Comparison of ENCODE assay signal across 21 cellular contexts in the genomic region with DNA sequence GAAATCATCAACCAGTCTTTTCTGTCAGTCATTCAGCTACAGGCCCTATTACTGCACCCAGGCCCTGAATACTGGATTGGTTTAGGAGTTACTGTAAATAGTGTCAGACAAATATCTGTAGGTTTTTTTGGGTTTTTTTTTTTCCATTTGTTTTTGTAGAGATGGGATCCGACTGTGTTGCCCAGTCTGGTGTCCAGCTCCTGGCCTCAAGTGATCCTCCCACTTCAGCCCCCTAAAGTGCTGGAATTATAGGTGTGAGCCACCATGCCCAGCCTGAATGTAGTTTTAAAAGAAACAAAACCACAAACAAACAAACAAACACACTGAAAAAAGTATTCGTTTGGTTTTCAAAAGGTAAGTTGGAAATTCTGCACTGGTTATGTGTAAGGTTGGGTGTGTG. TPM values are rescaled to one million over a fixed set of nuclear protein-coding genes. Genes with fewer than 3 reads are reported as not detected.
DNase-seq lines count a peak whose midpoint lies in the region; ATAC-seq, FAIRE-seq and TF ChIP-seq lines count a peak whose summit lies in the region.
"Had no signal": no experiment of that assay in that cellular context is flagged by ENCODE, and none has a peak within 500 bp of the region (broad histone marks: within the 10 kb centered on the region; RNA-seq: fewer than 3 reads in every experiment).

No MANE protein-coding gene starts in this region.

- H3K9me3 Mint-ChIP-seq in immature natural killer cell, result no peaks in the 10 kb centered on the region
- no peaks in the 10 kb centered on the region for H3K9me3 Mint-ChIP-seq in activated naive CD4-positive, alpha-beta T cell treated with anti-CD3 and anti-CD28 coated beads for 36 hours
- H3K9me3 Mint-ChIP-seq: CD4-positive, alpha-beta T cell; CD8-positive, alpha-beta T cell had no signal

- no peak overlapping the region for H3K4ac ChIP-seq in mesendoderm (ENCODE audit: low read depth, low read length)

- H3K36me3 ChIP-seq in HepG2 (replicated peaks in 1 of 2; ENCODE audit: control insufficient read depth in 1 of 2, insufficient read depth in 2 of 2, low read length in 2 of 2), result no peaks in the 10 kb centered on the region
- H3K36me3 ChIP-seq in right lobe of liver, result no peaks in the 10 kb centered on the region
- no peaks in the 10 kb centered on the region for H3K36me3 ChIP-seq in mesendoderm (ENCODE audit: control insufficient read depth, insufficient read depth, low read length)
- H3K36me3 ChIP-seq: BLaER1 treated with 17β-estradiol and CSF1 and Interleukin-3, amounts not matched to agents 10 nM and 100 nM had no signal

- no peak overlapping the region for H3K18ac ChIP-seq in mesendoderm (ENCODE audit: low read length)

- H3K4me2 ChIP-seq in HepG2 (ENCODE audit: low read depth, low read length), result no peak overlapping the region
- no peak overlapping the region for H3K4me2 ChIP-seq in mesendoderm (ENCODE audit: low read length)
- H3K4me2 ChIP-seq: A549; BLaER1 treated with 17β-estradiol and CSF1 and Interleukin-3, amounts not matched to agents 10 nM and 100 nM had no signal

- H3K23ac ChIP-seq in mesendoderm (ENCODE audit: low read length), result no peak overlapping the region

- no peak for FAIRE-seq in HepG2 (lab: Jason Lieb, UNC)
- FAIRE-seq: A549, D721Med, G401.6, GM12891, GM19239 had no signal

- H3K4me3 Mint-ChIP-seq in immature natural killer cell, result no peak overlapping the region
- no peak overlapping the region for H3K4me3 Mint-ChIP-seq in activated naive CD4-positive, alpha-beta T cell treated with anti-CD3 and anti-CD28 coated beads for 36 hours
- H3K4me3 Mint-ChIP-seq: B cell; CD4-positive, alpha-beta T cell; CD8-positive, alpha-beta T cell had no signal

- H3K27ac Mint-ChIP-seq in immature natural killer cell, result peak overlapping the region in 1 of 6 donors; percentile 41
- no peak overlapping the region for H3K27ac Mint-ChIP-seq in activated naive CD4-positive, alpha-beta T cell treated with anti-CD3 and anti-CD28 coated beads for 36 hours
- H3K27ac Mint-ChIP-seq: B cell; CD4-positive, alpha-beta T cell; CD8-positive, alpha-beta T cell had no signal

- whole genome bisulfite sequencing in HepG2 (ENCODE audit: low lambda C conversion rate), result 86% methylated on average over 2 of the region's 2 CpGs
- 92% methylated on average over 1 of the region's 2 CpGs for WGBS in right lobe of liver (ENCODE audit: insufficient coverage, low coverage, low lambda C conversion rate, missing lambda C conversion rate)
- WGBS in mesendoderm (ENCODE audit: extremely low coverage, insufficient coverage, low lambda C conversion rate), result no CpG with 5 or more reads among the region's 2 CpGs

- no peaks in the 10 kb centered on the region for H3K79me1 ChIP-seq in mesendoderm (ENCODE audit: low read length)

- CTCF ChIA-PET in HepG2 (lab: Yijun Ruan, JAX; ENCODE audit: low intra/inter-chr PET ratio, low total read pairs), result no interaction called here
- CTCF ChIA-PET in activated naive CD4-positive, alpha-beta T cell treated with anti-CD3 and anti-CD28 coated beads for 36 hours (lab: Charles Lee), result no interaction called here

- TF ChIP-seq EP300 in HepG2 (IDR thresholded peaks at IDR 0.05; ENCODE audit: low read depth in 2 of 2, low read length in 2 of 2) (no peak), HepG2 (CRISPR knock-in tag; IDR thresholded peaks at IDR 0.05; ENCODE audit: borderline replicate concordance) (no peak)

- H2BK5ac ChIP-seq in mesendoderm (ENCODE audit: low read length), result no peak overlapping the region

- no peak for TF ChIP-seq CTCF in HepG2 (CRISPR knock-in tag; IDR thresholded peaks at IDR 0.05)
- no peak for TF ChIP-seq CTCF in right lobe of liver (IDR thresholded peaks at IDR 0.05)

- DNase-seq in HepG2 (ENCODE audit: low spot score) (no peak), right lobe of liver (no peak), mesendoderm (no peak), immature natural killer cell (no peak)
- no peak for DNase-seq in activated naive CD4-positive, alpha-beta T cell treated with anti-CD3 and anti-CD28 coated beads for 36 hours
- DNase-seq: AML-193; Caco-2; Calu3; CD4-positive, alpha-beta T cell; CD8-positive, alpha-beta T cell; DMS79 treated with DMSO at 0.1 percent for 48 hours; GF-D8 had no signal

- no peak overlapping the region for H2BK15ac ChIP-seq in mesendoderm (replicated peaks; ENCODE audit: low read depth)

- in situ Hi-C loops in HepG2 (cut with HindIII; ENCODE audit: extremely low pct_ligation_motif_present, low pct_unique_long_range_greater_than_20kb), result no loop called here

- ATAC-seq in HepG2, result no peak
- ATAC-seq in right lobe of liver, result no peak
- ATAC-seq: A549; CD8-positive, alpha-beta T cell had no signal

- no peaks in the 10 kb centered on the region for H3K9me3 ChIP-seq in HepG2 (ENCODE audit: low read length)
- no peaks in the 10 kb centered on the region for H3K9me3 ChIP-seq in right lobe of liver
- H3K9me3 ChIP-seq: A549; BLaER1 treated with 17β-estradiol and CSF1 and Interleukin-3, amounts not matched to agents 10 nM and 100 nM had no signal

- POLR2A ChIA-PET in HepG2 (lab: Yijun Ruan, JAX), result no interaction called here

- H3K4me1 Mint-ChIP-seq in immature natural killer cell, result no peaks in the 10 kb centered on the region
- H3K4me1 Mint-ChIP-seq in activated naive CD4-positive, alpha-beta T cell treated with anti-CD3 and anti-CD28 coated beads for 36 hours (ENCODE audit: low read depth), result no peaks in the 10 kb centered on the region
- H3K4me1 Mint-ChIP-seq: B cell had no signal

- peaks cover 0 to 3% (median 0%) of the 10 kb centered on the region in 3 donors for H3K27me3 Mint-ChIP-seq in immature natural killer cell (ENCODE audit: low read depth in 3 of 3)
- H3K27me3 Mint-ChIP-seq in activated naive CD4-positive, alpha-beta T cell treated with anti-CD3 and anti-CD28 coated beads for 36 hours (ENCODE audit: low read depth), result no peaks in the 10 kb centered on the region
- H3K27me3 Mint-ChIP-seq: B cell; CD4-positive, alpha-beta T cell had no signal

- H2AK5ac ChIP-seq in mesendoderm (ENCODE audit: low read length), result no peak overlapping the region

- no peak overlapping the region for H2BK120ac ChIP-seq in mesendoderm (ENCODE audit: low read depth, low read length)

- H3K27me3 ChIP-seq in HepG2 (ENCODE audit: control insufficient read depth in 1 of 2, insufficient read depth in 2 of 2, low read length in 2 of 2), result no peaks in the 10 kb centered on the region
- H3K27me3 ChIP-seq in right lobe of liver, result no peaks in the 10 kb centered on the region
- no peaks in the 10 kb centered on the region for H3K27me3 ChIP-seq in mesendoderm (ENCODE audit: insufficient read depth, low read length, poor library complexity)
- H3K27me3 ChIP-seq: BLaER1 treated with 17β-estradiol and CSF1 and Interleukin-3, amounts not matched to agents 10 nM and 100 nM had no signal

- intact Hi-C loops in HepG2 (cut with micrococcal nuclease; ENCODE audit: unreplicated experiment) (no loop called here), right lobe of liver (cut with DNase I) (no loop called here)
- intact Hi-C loops in activated naive CD4-positive, alpha-beta T cell treated with anti-CD3 and anti-CD28 coated beads for 36 hours (cut with micrococcal nuclease), result no loop called here

- no peak overlapping the region for H3K4me3 ChIP-seq in HepG2 (replicated peaks in 1 of 3; ENCODE audit: insufficient read depth in 1 of 3, low read depth in 2 of 3, low read length in 3 of 3)
- no peak overlapping the region for H3K4me3 ChIP-seq in right lobe of liver
- no peak overlapping the region for H3K4me3 ChIP-seq in mesendoderm (ENCODE audit: low read length)
- H3K4me3 ChIP-seq: A549; BLaER1 treated with 17β-estradiol and CSF1 and Interleukin-3, amounts not matched to agents 10 nM and 100 nM had no signal

- H4K20me1 ChIP-seq in HepG2 (ENCODE audit: insufficient read depth, low read length), result no peaks in the 10 kb centered on the region
- H4K20me1 ChIP-seq: BLaER1 treated with 17β-estradiol and CSF1 and Interleukin-3, amounts not matched to agents 10 nM and 100 nM had no signal

- H3K36me3 Mint-ChIP-seq in immature natural killer cell, result peaks cover 4 to 19% (median 9%) of the 10 kb centered on the region in 3 donors
- no peaks in the 10 kb centered on the region for H3K36me3 Mint-ChIP-seq in activated naive CD4-positive, alpha-beta T cell treated with anti-CD3 and anti-CD28 coated beads for 36 hours (ENCODE audit: low read depth)
- H3K36me3 Mint-ChIP-seq: CD8-positive, alpha-beta T cell had no signal

- peak overlapping the region; percentile 15 for H4K8ac ChIP-seq in mesendoderm (ENCODE audit: low read depth, low read length)

- H3K79me2 ChIP-seq in HepG2 (ENCODE audit: insufficient read depth, low read length), result no peaks in the 10 kb centered on the region
- no peaks in the 10 kb centered on the region for H3K79me2 ChIP-seq in mesendoderm (ENCODE audit: control insufficient read depth, insufficient read depth, low read length)

- no peak for TF ChIP-seq POLR2A in HepG2 (IDR thresholded peaks at IDR 0.05; ENCODE audit: insufficient read depth in 1 of 2, low read depth in 2 of 2, low read length in 2 of 2)
- TF ChIP-seq POLR2A in right lobe of liver (IDR thresholded peaks at IDR 0.05), result no peak

- no TSS peak for BruUV-seq in HepG2 (replicated peaks; lab: Mats Ljungman, UMichigan)

- H2AFZ ChIP-seq in HepG2 (ENCODE audit: low read length), result no peak overlapping the region

- no peak overlapping the region for H4K5ac ChIP-seq in mesendoderm (ENCODE audit: low read length)

- H3K9ac ChIP-seq in HepG2 (ENCODE audit: insufficient read depth, low read depth, low read length) (no peak overlapping the region), mesendoderm (ENCODE audit: low read length) (no peak overlapping the region)
- H3K9ac ChIP-seq: BLaER1 treated with 17β-estradiol and CSF1 and Interleukin-3, amounts not matched to agents 10 nM and 100 nM had no signal

- H3K56ac ChIP-seq in mesendoderm (ENCODE audit: low read length), result no peak overlapping the region

- H3K27ac ChIP-seq in HepG2 (ENCODE audit: extremely low read length, insufficient read depth, low read length) (no peak overlapping the region), right lobe of liver (no peak overlapping the region), mesendoderm (ENCODE audit: low read depth, low read length) (no peak overlapping the region)
- H3K27ac ChIP-seq: 22Rv1; A549; BLaER1 treated with 17β-estradiol and CSF1 and Interleukin-3, amounts not matched to agents 10 nM and 100 nM; C4-2B had no signal

- H3K4me1 ChIP-seq in HepG2 (ENCODE audit: insufficient read depth, low read length) (peaks cover 10% of the 10 kb centered on the region), right lobe of liver (peaks cover 0 to 11% (median 2%) of the 10 kb centered on the region in 4 donors), mesendoderm (ENCODE audit: control insufficient read depth, low read depth, low read length) (no peaks in the 10 kb centered on the region)
- H3K4me1 ChIP-seq: BLaER1 treated with 17β-estradiol and CSF1 and Interleukin-3, amounts not matched to agents 10 nM and 100 nM had no signal

- TF ChIP-seq RAD21 in HepG2 (CRISPR knock-in tag; IDR thresholded peaks at IDR 0.05), result no peak

RNA-seq across cellular contexts. Expression of gene DZANK1, which starts 39.6 kb away (rescaled TPM):
- total RNA-seq in HepG2 (2016; rRNA removed; fragmentation: Illumina TruSeq; extraction: Trizol) (1.4 and 1.6 TPM in 2 replicates), right lobe of liver (under 1 TPM; 0.25 to 0.68 (median 0.41) TPM)
- 0.81 and 0.88 TPM in 2 replicates for total RNA-seq in HepG2 (2016; cell fraction: cytosol; rRNA removed; fragmentation: Illumina TruSeq; extraction: Trizol; ENCODE audit: low read depth)
- total RNA-seq in HepG2 (2016; cell fraction: insoluble cytoplasmic fraction; rRNA removed; fragmentation: Illumina TruSeq; extraction: Trizol), result 0.91 and 1.3 TPM in 2 replicates
- 1.0 and 1.4 TPM in 2 replicates for total RNA-seq in HepG2 (2016; cell fraction: membrane; rRNA removed; fragmentation: Illumina TruSeq; extraction: Trizol)
- 2.1 and 2.3 TPM in 2 replicates for total RNA-seq in HepG2 (2016; cell fraction: nucleus; rRNA removed; fragmentation: Illumina TruSeq; extraction: Trizol)
- polyA plus RNA-seq in HepG2 (2011; rRNA removed) (2.6 and 3.2 TPM in 2 replicates), immature natural killer cell (1 to 10 TPM in 2 of 3 donors, not detected in 1; 1.2 to 1.6 TPM)
- 0.97 and 1.4 TPM in 2 replicates for polyA plus RNA-seq in HepG2 (2011; cell fraction: cytosol; rRNA removed)
- 3.2 and 3.4 TPM in 2 replicates for polyA plus RNA-seq in HepG2 (2011; cell fraction: nucleus; rRNA removed)
- polyA plus RNA-seq in HepG2 (2012), result 1.1 and 1.3 TPM in 2 replicates
- 0.29 and 0.33 TPM in 2 replicates for polyA plus RNA-seq in HepG2 (2016; cell fraction: cytosol; fragmentation: Illumina TruSeq; extraction: Trizol; ENCODE audit: low read depth)
- 1.4 TPM in 2 replicates for polyA plus RNA-seq in HepG2 (2016; cell fraction: insoluble cytoplasmic fraction; fragmentation: Illumina TruSeq; extraction: Trizol; ENCODE audit: low read depth)
- polyA plus RNA-seq in HepG2 (2016; cell fraction: membrane; fragmentation: Illumina TruSeq; extraction: Trizol; ENCODE audit: low read depth), result 0.38 and 0.62 TPM in 2 replicates
- 4.4 and 4.5 TPM in 2 replicates for polyA plus RNA-seq in HepG2 (2016; cell fraction: nucleus; fragmentation: Illumina TruSeq; extraction: Trizol; ENCODE audit: insufficient read depth, low read depth)
- 1.3 and 1.4 TPM in 2 replicates for polyA minus RNA-seq in HepG2 (2011; rRNA and poly(A)+ RNA removed; ENCODE audit: low replicate concordance)
- polyA minus RNA-seq in HepG2 (2011; cell fraction: cytosol; rRNA and poly(A)+ RNA removed), result 0.53 and 0.79 TPM in 2 replicates
- 2.4 and 2.5 TPM in 2 replicates for polyA minus RNA-seq in HepG2 (2011; cell fraction: nucleus; rRNA and poly(A)+ RNA removed)
- 7.1 TPM for polyA plus RNA-seq in mesendoderm (2013, experiment 1 of 2)
- polyA plus RNA-seq in mesendoderm (2013, experiment 2 of 2), result 7.7 TPM
- under 1 TPM; 0.79 to 0.94 TPM for total RNA-seq in activated naive CD4-positive, alpha-beta T cell treated with anti-CD3 and anti-CD28 coated beads for 36 hours

RNA-seq across cellular contexts. Expression of gene POLR3F, which starts 40.0 kb away (rescaled TPM):
- total RNA-seq in HepG2 (2016; rRNA removed; fragmentation: Illumina TruSeq; extraction: Trizol), result 25.5 and 31.2 TPM in 2 replicates
- 6.2 and 6.3 TPM in 2 replicates for total RNA-seq in HepG2 (2016; cell fraction: cytosol; rRNA removed; fragmentation: Illumina TruSeq; extraction: Trizol; ENCODE audit: low read depth)
- total RNA-seq in HepG2 (2016; cell fraction: insoluble cytoplasmic fraction; rRNA removed; fragmentation: Illumina TruSeq; extraction: Trizol), result 24.6 and 30.9 TPM in 2 replicates
- total RNA-seq in HepG2 (2016; cell fraction: membrane; rRNA removed; fragmentation: Illumina TruSeq; extraction: Trizol), result 13.7 and 18.3 TPM in 2 replicates
- total RNA-seq in HepG2 (2016; cell fraction: nucleus; rRNA removed; fragmentation: Illumina TruSeq; extraction: Trizol), result 16.4 and 21.9 TPM in 2 replicates
- polyA plus RNA-seq in HepG2 (2011; rRNA removed), result 11.7 and 12.8 TPM in 2 replicates
- polyA plus RNA-seq in HepG2 (2011; cell fraction: cytosol; rRNA removed), result 5.5 and 6.9 TPM in 2 replicates
- 4.7 and 5.7 TPM in 2 replicates for polyA plus RNA-seq in HepG2 (2011; cell fraction: nucleus; rRNA removed)
- polyA plus RNA-seq in HepG2 (2012), result 9.8 and 11.6 TPM in 2 replicates
- polyA plus RNA-seq in HepG2 (2016; cell fraction: cytosol; fragmentation: Illumina TruSeq; extraction: Trizol; ENCODE audit: low read depth), result 2.6 and 3.7 TPM in 2 replicates
- polyA plus RNA-seq in HepG2 (2016; cell fraction: insoluble cytoplasmic fraction; fragmentation: Illumina TruSeq; extraction: Trizol; ENCODE audit: low read depth), result 29.7 and 32.2 TPM in 2 replicates
- 8.1 TPM in 2 replicates for polyA plus RNA-seq in HepG2 (2016; cell fraction: membrane; fragmentation: Illumina TruSeq; extraction: Trizol; ENCODE audit: low read depth)
- 26.5 and 28.9 TPM in 2 replicates for polyA plus RNA-seq in HepG2 (2016; cell fraction: nucleus; fragmentation: Illumina TruSeq; extraction: Trizol; ENCODE audit: insufficient read depth, low read depth)
- polyA minus RNA-seq in HepG2 (2011; rRNA and poly(A)+ RNA removed; ENCODE audit: low replicate concordance), result 4.4 and 5.3 TPM in 2 replicates
- 11.0 and 14.2 TPM in 2 replicates for polyA minus RNA-seq in HepG2 (2011; cell fraction: cytosol; rRNA and poly(A)+ RNA removed)
- polyA minus RNA-seq in HepG2 (2011; cell fraction: nucleus; rRNA and poly(A)+ RNA removed), result 24.6 and 26.0 TPM in 2 replicates
- 1 to 10 TPM; 1.6 to 4.1 (median 2.9) TPM for total RNA-seq in right lobe of liver
- 14.1 TPM for polyA plus RNA-seq in mesendoderm (2013, experiment 1 of 2)
- polyA plus RNA-seq in mesendoderm (2013, experiment 2 of 2), result 14.9 TPM
- polyA plus RNA-seq in immature natural killer cell, result 1 to 10 TPM; 4.3 to 6.2 (median 4.4) TPM
- 1 to 10 TPM; 7.0 to 8.3 TPM for total RNA-seq in activated naive CD4-positive, alpha-beta T cell treated with anti-CD3 and anti-CD28 coated beads for 36 hours
